9 cellular contexts compared by ENCODE assay signal in genomic region chr19:35856546-35857149, GRCh38. TPM values are rescaled to one million over a fixed set of nuclear protein-coding genes. Genes with fewer than 3 reads are reported as not detected.
DNase-seq lines count a peak whose midpoint lies in the region; ATAC-seq and TF ChIP-seq lines count a peak whose summit lies in the region.
"Had no signal": no experiment of that assay in that cellular context is flagged by ENCODE, and none has a peak within 500 bp of the region (broad histone marks: within the 10 kb centered on the region; RNA-seq: fewer than 3 reads in every experiment).

KIRREL2 (plus strand) TSS chr19:35856911; CDS start chr19:35857120, 209 bp downstream.

- DNase-seq in DMS 273 (lab: John Stamatoyannopoulos, UW; ENCODE audit: unreplicated experiment), result peak; percentile 83
- no peak for DNase-seq in DMS 273 treated with DMSO at 0.1 percent for 48 hours (lab: John Stamatoyannopoulos, UW)
- DNase-seq in effector CD8-positive, alpha-beta T cell (lab: John Stamatoyannopoulos, UW), result peak; percentile 21
- DNase-seq in natural killer cell, result no peak
- DNase-seq in uterus, result no peak
- no peak for DNase-seq in NK-92 treated with Interleukin-12 subunit alpha and Interleukin-12 subunit beta, amount 100 ng/mL, for 24 hours (lab: John Stamatoyannopoulos, UW)

- H3K4me3 ChIP-seq in SU-DHL-6 (ENCODE audit: insufficient read depth, low read length, poor library complexity, severe bottlenecking) (peak within 1 kb of the TSS; percentile 78), uterus (peak within 1 kb of the TSS in 1 of 2 donors; percentile 24)

- peaks cover 55 to 69% of the 10 kb centered on the region in 2 donors for H3K27me3 Mint-ChIP-seq in natural killer cell (ENCODE audit: low read depth in 2 of 2)

- H2AFZ ChIP-seq in SU-DHL-6 (ENCODE audit: low read depth, low read length, severe bottlenecking), result peak within 1 kb of the TSS; percentile 86

- peak within 1 kb of the TSS; percentile 75 for H3K4me3 Mint-ChIP-seq in natural killer cell

- no peaks in the 10 kb centered on the region for H3K79me2 ChIP-seq in SU-DHL-6 (ENCODE audit: insufficient read depth, low read length)

- H3K36me3 ChIP-seq in SU-DHL-6 (ENCODE audit: low read length), result no peaks in the 10 kb centered on the region
- no peaks in the 10 kb centered on the region for H3K36me3 ChIP-seq in uterus

- no peaks in the 10 kb centered on the region for H3K27me3 ChIP-seq in SU-DHL-6 (ENCODE audit: low read length)
- peaks cover 10 to 25% of the 10 kb centered on the region in 2 donors for H3K27me3 ChIP-seq in uterus

- intact Hi-C loops in natural killer cell (cut with micrococcal nuclease) (no loop called here), uterus (cut with DNase I; ENCODE audit: low total_unique reads) (no loop called here)

- peaks cover 0 to 15% of the 10 kb centered on the region in 2 donors for H3K4me1 Mint-ChIP-seq in natural killer cell

- H3K9me2 ChIP-seq in SU-DHL-6 (replicated peaks; ENCODE audit: insufficient read depth, low read length), result no peaks in the 10 kb centered on the region

- no peaks in the 10 kb centered on the region for H3K4me1 ChIP-seq in uterus

- H3F3A ChIP-seq in SU-DHL-6 (ENCODE audit: insufficient read depth), result no peaks in the 10 kb centered on the region

- TF ChIP-seq CTCF in SU-DHL-6 (IDR thresholded peaks at IDR 0.05; ENCODE audit: insufficient read depth, low read length, poor library complexity, severe bottlenecking), result no peak
- no peak for TF ChIP-seq CTCF in natural killer cell (IDR thresholded peaks at IDR 0.05)
- TF ChIP-seq CTCF in uterus (IDR thresholded peaks at IDR 0.05), result no peak

- no peak within 1 kb of the TSS for H3K27ac Mint-ChIP-seq in natural killer cell

- H3K9me3 Mint-ChIP-seq in natural killer cell, result no peaks in the 10 kb centered on the region

- H3K4me2 ChIP-seq in SU-DHL-6 (ENCODE audit: low read depth, low read length, poor library complexity, severe bottlenecking), result peak within 1 kb of the TSS; percentile 72

- no peaks in the 10 kb centered on the region for H3K9me3 ChIP-seq in SU-DHL-6 (ENCODE audit: insufficient read depth, low read length)
- no peaks in the 10 kb centered on the region for H3K9me3 ChIP-seq in uterus

- TF ChIP-seq POLR2A in uterus (IDR thresholded peaks at IDR 0.05), result no peak

- ATAC-seq in natural killer cell (peak; percentile 22 to 59 (median 49)), GM21619 (IDR thresholded peaks at IDR 0.05; ENCODE audit: unreplicated experiment) (no peak)

- no peaks in the 10 kb centered on the region for H4K20me1 ChIP-seq in SU-DHL-6 (ENCODE audit: low read depth, low read length)

- no peaks in the 10 kb centered on the region for H3K36me3 Mint-ChIP-seq in natural killer cell

- H3K9ac ChIP-seq in SU-DHL-6 (ENCODE audit: low read length), result peak within 1 kb of the TSS; percentile 57

- H3K27ac ChIP-seq in SU-DHL-6 (ENCODE audit: low read depth, low read length), result no peak within 1 kb of the TSS
- no peak within 1 kb of the TSS for H3K27ac ChIP-seq in uterus
- H3K27ac ChIP-seq: 22Rv1 had no signal

RNA-seq across cellular contexts. Expression of gene KIRREL2, which starts in this region (rescaled TPM):
- total RNA-seq in natural killer cell (under 1 TPM in 1 of 3 donors, not detected in 2; 0.27 TPM), uterus (1 to 10 TPM in 1 of 4 donors, under 1 TPM in 1, not detected in 2; 0.55 to 2.8 TPM)

Comparison
In these comparisons a context has a peak if more than half of its experiments do, and no peak if none do; other contexts are left out.
1. DNase-seq: peak in DMS 273 (single experiment) and effector CD8-positive, alpha-beta T cell (single experiment); none in DMS 273 treated with DMSO at 0.1 percent for 48 hours (single experiment), natural killer cell (single experiment), uterus (0 of 2) and NK-92 treated with Interleukin-12 subunit alpha and Interleukin-12 subunit beta, amount 100 ng/mL, for 24 hours (single experiment).
2. Peak in ATAC-seq in natural killer cell; RNA of the gene not detected or under 1 TPM.